In the genomic region with DNA sequence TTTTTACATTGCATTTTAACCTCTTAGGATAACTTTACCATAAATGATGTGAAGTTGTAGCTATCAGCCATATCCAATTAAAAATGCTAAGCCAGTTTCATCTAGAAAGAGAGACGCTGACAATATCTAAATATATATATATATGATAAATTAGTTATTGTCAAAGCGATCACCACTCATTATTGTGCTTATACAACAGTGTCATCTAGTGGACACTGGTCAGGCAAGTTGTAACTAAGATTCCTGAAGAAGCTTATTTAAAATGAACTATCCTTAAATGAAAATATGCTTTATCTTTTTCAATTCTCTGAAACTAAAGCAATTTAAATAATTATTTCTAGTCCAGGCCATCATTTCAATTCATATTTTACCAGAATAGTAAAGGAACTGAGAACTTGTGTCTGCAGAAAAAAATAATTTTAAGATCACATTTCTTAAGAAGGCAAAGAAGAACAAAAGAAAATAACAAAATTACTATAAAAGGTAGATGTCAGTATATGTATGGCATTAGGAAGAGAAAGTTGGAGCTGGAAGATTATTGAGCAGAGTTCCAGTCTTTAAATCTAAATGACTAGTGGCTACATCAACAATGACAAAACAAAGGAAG, we compare ENCODE assay signal across 8 cellular contexts.
DNase-seq lines count a peak whose midpoint lies in the region; ATAC-seq and TF ChIP-seq lines count a peak whose summit lies in the region.

No MANE protein-coding gene starts in this region.

- H3K36me3 ChIP-seq in upper lobe of right lung: no peaks in the 10 kb centered on the region

- H3K4me3 ChIP-seq in NB4 (ENCODE audit: low read depth, low read length): no peak overlapping the region
- H3K4me3 ChIP-seq in WI38 (ENCODE audit: low read depth, low read length): no peak overlapping the region
- H3K4me3 ChIP-seq in upper lobe of right lung: no peak overlapping the region

- H3K4me1 Mint-ChIP-seq in immature natural killer cell: peaks cover 3 to 8% of the 10 kb centered on the region in 2 donors

- H3K27me3 Mint-ChIP-seq in immature natural killer cell (ENCODE audit: low read depth in 3 of 3): peaks cover 2 to 5% (median 4%) of the 10 kb centered on the region in 3 donors

- H3K9me3 ChIP-seq in upper lobe of right lung: no peaks in the 10 kb centered on the region

- no peaks in the 10 kb centered on the region for H3K9me3 Mint-ChIP-seq in immature natural killer cell

- H3K36me3 Mint-ChIP-seq in immature natural killer cell: no peaks in the 10 kb centered on the region

- intact Hi-C loops in upper lobe of right lung (cut with DNase I): no loop called here

- no peaks in the 10 kb centered on the region for H3K27me3 ChIP-seq in upper lobe of right lung

- peak; percentile 56 for DNase-seq in NCI-H2196 (lab: John Stamatoyannopoulos, UW; ENCODE audit: unreplicated experiment)
- DNase-seq in NCI-H2196 treated with DMSO at 0.1 percent for 48 hours (lab: John Stamatoyannopoulos, UW; ENCODE audit: unreplicated experiment): no peak
- peak; percentile 64 for DNase-seq in NB4 (ENCODE audit: low read depth)
- peak; percentile 35 to 52 (median 42) for DNase-seq in immature natural killer cell
- DNase-seq in upper lobe of right lung: no peak
- no peak for DNase-seq in GM19238 (ENCODE audit: insufficient read length, low spot score)

- ATAC-seq in upper lobe of right lung (peak; percentile 58), HG03460 (IDR thresholded peaks at IDR 0.05; ENCODE audit: unreplicated experiment) (no peak)

- H3K4me1 ChIP-seq in upper lobe of right lung: no peaks in the 10 kb centered on the region

- no peak overlapping the region for H3K27ac Mint-ChIP-seq in immature natural killer cell

- TF ChIP-seq POLR2A in NB4 (IDR thresholded peaks at IDR 0.05; ENCODE audit: extremely low read depth, insufficient read length): no peak

- TF ChIP-seq CTCF in NB4 (IDR thresholded peaks at IDR 0.05; ENCODE audit: low read depth, low read length): peak; percentile 63
- peak; percentile 68; the same call in 1 of the 2 replicates for TF ChIP-seq CTCF in WI38 (IDR thresholded peaks at IDR 0.05; ENCODE audit: low read depth, low read length)
- TF ChIP-seq CTCF in upper lobe of right lung (IDR thresholded peaks at IDR 0.05): peak; percentile 91

- no peak overlapping the region for H3K4me3 Mint-ChIP-seq in immature natural killer cell

- H3K27ac ChIP-seq in upper lobe of right lung: no peak overlapping the region

Comparison
In these comparisons a context has a peak if more than half of its experiments do, and no peak if none do; other contexts are left out.
1. DNase-seq: peak in NCI-H2196 (single experiment), NB4 (single experiment) and immature natural killer cell (3 of 3); none in NCI-H2196 treated with DMSO at 0.1 percent for 48 hours (single experiment), upper lobe of right lung (single experiment) and GM19238 (single experiment).
2. Peak in every context shown above with its lines, with median percentiles within 50 percentile points of each other: CTCF ChIP-seq.